2 cellular contexts compared by ENCODE assay signal in the genomic region with DNA sequence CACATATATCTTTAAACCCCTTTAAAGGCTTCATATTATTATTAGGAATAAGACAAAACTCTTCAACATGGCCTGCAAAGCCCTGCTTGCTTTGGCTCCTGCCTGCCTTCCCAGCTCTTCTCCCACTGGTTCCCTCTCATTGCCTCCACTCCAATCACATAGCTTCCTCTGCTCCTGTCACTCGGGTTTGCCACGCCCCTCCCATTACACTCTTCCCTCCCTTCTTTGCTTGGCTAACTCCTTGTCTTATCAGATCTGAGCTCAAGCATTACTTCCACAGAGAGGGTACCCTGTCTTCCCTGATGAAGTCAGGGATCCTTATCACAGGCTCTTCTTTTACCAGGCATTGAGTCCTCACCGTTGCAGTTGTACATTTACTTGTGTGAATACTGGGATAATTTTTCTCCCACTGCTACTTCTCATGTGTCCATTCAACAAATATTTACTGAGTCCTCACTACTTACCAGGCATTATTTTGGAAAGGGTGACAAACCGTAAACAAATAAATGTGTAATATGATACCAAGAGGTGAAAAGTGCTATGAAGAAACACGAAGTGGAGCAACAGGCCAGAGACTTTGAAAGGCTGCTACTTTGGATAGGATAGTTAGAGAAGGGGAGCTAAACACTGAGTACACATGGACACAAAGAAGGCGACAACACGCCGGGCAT.
TF ChIP-seq lines count a peak whose summit lies in the region.

No MANE protein-coding gene starts in this region.

TF ChIP-seq in H1, 55 proteins besides CTCF, POLR2A, EP300 and RAD21:
- TF ChIP-seq, protein P1, sequence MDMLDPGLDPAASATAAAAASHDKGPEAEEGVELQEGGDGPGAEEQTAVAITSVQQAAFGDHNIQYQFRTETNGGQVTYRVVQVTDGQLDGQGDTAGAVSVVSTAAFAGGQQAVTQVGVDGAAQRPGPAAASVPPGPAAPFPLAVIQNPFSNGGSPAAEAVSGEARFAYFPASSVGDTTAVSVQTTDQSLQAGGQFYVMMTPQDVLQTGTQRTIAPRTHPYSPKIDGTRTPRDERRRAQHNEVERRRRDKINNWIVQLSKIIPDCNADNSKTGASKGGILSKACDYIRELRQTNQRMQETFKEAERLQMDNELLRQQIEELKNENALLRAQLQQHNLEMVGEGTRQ (IDR thresholded peaks at IDR 0.05; ENCODE audit: low read length) = no peak
- TF ChIP-seq RBBP5 (IDR thresholded peaks at IDR 0.05; ENCODE audit: borderline replicate concordance, low read depth, low read length) (no peak), TBP (IDR thresholded peaks at IDR 0.05; ENCODE audit: low read depth, low read length) (no peak), GABPA (IDR thresholded peaks at IDR 0.05; ENCODE audit: borderline replicate concordance, insufficient read depth, low read length) (no peak), FOSL1 (IDR thresholded peaks at IDR 0.05; ENCODE audit: insufficient read depth, low read depth, low read length) (no peak), POLR2AphosphoS5 (IDR thresholded peaks at IDR 0.05; ENCODE audit: low read depth, low read length) (no peak)

TF ChIP-seq in HepG2, 621 proteins besides CTCF, POLR2A, EP300 and RAD21:
- no peak for TF ChIP-seq ATRX (CRISPR knock-in tag; IDR thresholded peaks at IDR 0.05; ENCODE audit: borderline replicate concordance)
- TF ChIP-seq, protein P2, sequence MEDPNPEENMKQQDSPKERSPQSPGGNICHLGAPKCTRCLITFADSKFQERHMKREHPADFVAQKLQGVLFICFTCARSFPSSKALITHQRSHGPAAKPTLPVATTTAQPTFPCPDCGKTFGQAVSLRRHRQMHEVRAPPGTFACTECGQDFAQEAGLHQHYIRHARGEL (CRISPR knock-in tag; IDR thresholded peaks at IDR 0.05) = no peak
